ENCODE assay signal across 12 cellular contexts in genomic region chr5:100872409-100873190, GRCh38. TPM values are rescaled to one million over a fixed set of nuclear protein-coding genes. Genes with fewer than 3 reads are reported as not detected.
DNase-seq lines count a peak whose midpoint lies in the region; ATAC-seq and TF ChIP-seq lines count a peak whose summit lies in the region.
"Had no signal": no experiment of that assay in that cellular context is flagged by ENCODE, and none has a peak within 500 bp of the region (broad histone marks: within the 10 kb centered on the region; RNA-seq: fewer than 3 reads in every experiment).

No MANE protein-coding gene starts in this region.

- TF ChIP-seq EP300 in stomach (IDR thresholded peaks at IDR 0.05) = no peak

- peaks cover 0 to 2% (median 0%) of the 10 kb centered on the region in 3 donors for H3K27me3 Mint-ChIP-seq in immature natural killer cell (ENCODE audit: low read depth in 3 of 3)

- no peak for DNase-seq in activated CD4-positive, CD25-positive, alpha-beta regulatory T cell treated with anti-CD3 and anti-CD28 coated beads, Interleukin-2, amount 50 U/mL, for 72 hours
- DNase-seq in immature natural killer cell = peak in 1 of 3 donors; percentile 15
- DNase-seq in stomach = no peak
- DNase-seq: DMS 273 treated with DMSO at 0.1 percent for 48 hours, glutamatergic neuron, NCI-H526, psoas muscle had no signal

- no peak overlapping the region for H3K9ac ChIP-seq in KMS-11

- H3K4me3 ChIP-seq in KMS-11 (IDR thresholded peaks at IDR 0.05; ENCODE audit: insufficient read depth, low read depth, low read length) = no peak overlapping the region
- H3K4me3 ChIP-seq in stomach = no peak overlapping the region
- H3K4me3 ChIP-seq: psoas muscle had no signal

- no peak overlapping the region for H2AFZ ChIP-seq in KMS-11 (ENCODE audit: low read depth)

- H3K4me1 ChIP-seq in KMS-11 (ENCODE audit: low read depth, poor library complexity, severe bottlenecking) (peaks cover 41% of the 10 kb centered on the region), stomach (no peaks in the 10 kb centered on the region)
- H3K4me1 ChIP-seq: psoas muscle had no signal

- H3K27ac ChIP-seq in KMS-11 (no peak overlapping the region), stomach (no peak overlapping the region)
- H3K27ac ChIP-seq: psoas muscle had no signal

- H3K4me1 Mint-ChIP-seq in immature natural killer cell = peaks cover 43 to 81% of the 10 kb centered on the region in 2 donors

- H3K79me2 ChIP-seq in KMS-11 (ENCODE audit: insufficient read depth, low read depth) = no peaks in the 10 kb centered on the region

- peak; percentile 95 to 97 for ATAC-seq in activated CD4-positive, CD25-positive, alpha-beta regulatory T cell treated with anti-CD3 and anti-CD28 coated beads, Interleukin-2, amount 50 U/mL, for 24 hours
- ATAC-seq in GM21717 (IDR thresholded peaks at IDR 0.05; ENCODE audit: unreplicated experiment) (peak; percentile 65), GM21515 (IDR thresholded peaks at IDR 0.05; ENCODE audit: unreplicated experiment) (no peak), GM21381 (IDR thresholded peaks at IDR 0.05; ENCODE audit: unreplicated experiment) (no peak)
- ATAC-seq: psoas muscle had no signal

- no peaks in the 10 kb centered on the region for H3K9me3 ChIP-seq in stomach
- H3K9me3 ChIP-seq: psoas muscle had no signal

- 75 to 89% (median 84%) methylated on average over 2 of the region's 2 CpGs for WGBS in stomach, 5 donors

- no peak overlapping the region for H3K4me3 Mint-ChIP-seq in immature natural killer cell

- peak overlapping the region; percentile 22; the same call in 1 of the 2 replicates for H3K4me2 ChIP-seq in KMS-11

- no peaks in the 10 kb centered on the region for H4K20me1 ChIP-seq in KMS-11 (ENCODE audit: insufficient read depth)

- TF ChIP-seq CTCF in KMS-11 (conservative IDR thresholded peaks at IDR 0.05; ENCODE audit: low read depth, low read length) = no peak
- no peak for TF ChIP-seq CTCF in stomach (IDR thresholded peaks at IDR 0.05)

- intact Hi-C loops in stomach (cut with DNase I; ENCODE audit: low total_unique reads) = no loop called here

- H3K36me3 Mint-ChIP-seq in immature natural killer cell = peaks cover 12 to 25% (median 16%) of the 10 kb centered on the region in 3 donors

- H3K9me3 Mint-ChIP-seq in immature natural killer cell = no peaks in the 10 kb centered on the region

- peak overlapping the region in 5 of 6 donors; percentile 7 to 70 (median 32) for H3K27ac Mint-ChIP-seq in immature natural killer cell

- TF ChIP-seq POLR2A in stomach (IDR thresholded peaks at IDR 0.05) = no peak

- H3K27me3 ChIP-seq in KMS-11 (ENCODE audit: insufficient read depth, low read depth) (no peaks in the 10 kb centered on the region), stomach (no peaks in the 10 kb centered on the region)

- H3K36me3 ChIP-seq in KMS-11 (ENCODE audit: insufficient read depth) (no peaks in the 10 kb centered on the region), stomach (no peaks in the 10 kb centered on the region)

RNA-seq across cellular contexts. Expression of gene ST8SIA4, which starts 30.5 kb away (rescaled TPM):
- polyA plus RNA-seq in immature natural killer cell (10 to 100 TPM; 15.7 to 19.9 (median 19.2) TPM), stomach (1 to 10 TPM in 1 of 3 donors, under 1 TPM in 2; 0.38 to 1.1 (median 0.44) TPM)
- total RNA-seq in stomach = 1 to 10 TPM in 4 of 5 donors, under 1 TPM in 1; 0.29 to 7.7 (median 2.9) TPM

Comparison
In these comparisons a context has a peak if more than half of its experiments do, and no peak if none do; other contexts are left out.
1. ATAC-seq: peak in activated CD4-positive, CD25-positive, alpha-beta regulatory T cell treated with anti-CD3 and anti-CD28 coated beads, Interleukin-2, amount 50 U/mL, for 24 hours (2 of 2) and GM21717 (single experiment); none in GM21515 (single experiment) and GM21381 (single experiment).
2. RNA of gene ST8SIA4, which starts 30.5 kb away (polyA plus RNA-seq): 15.7 to 19.9 TPM in immature natural killer cell; 0.38 to 1.1 TPM in stomach; every median in the first group is over 4 times any median in the second.